In genomic region chr5:157870837-157871834, GRCh38 we compare ENCODE assay signal across 11 cellular contexts. TPM values are rescaled to one million over a fixed set of nuclear protein-coding genes. Genes with fewer than 3 reads are reported as not detected.
A peak's percentile ranks its signal among the peaks of the same experiment; 100 is the strongest.
DNase-seq lines count a peak whose midpoint lies in the region; ATAC-seq, FAIRE-seq and TF ChIP-seq lines count a peak whose summit lies in the region.
"Had no signal": no experiment of that assay in that cellular context is flagged by ENCODE, and none has a peak within 500 bp of the region (broad histone marks: within the 10 kb centered on the region; RNA-seq: fewer than 3 reads in every experiment).

No MANE protein-coding gene starts in this region.

- no peak overlapping the region for H3K4me3 ChIP-seq in BE2C (ENCODE audit: low read depth, low read length)
- H3K4me3 ChIP-seq in GM23248: no peak overlapping the region
- H3K4me3 ChIP-seq in keratinocyte (ENCODE audit: control insufficient read depth in 2 of 3, extremely low read depth in 1 of 3, insufficient read depth in 2 of 3, low read depth in 1 of 3, low read length in 3 of 3): no peak overlapping the region
- H3K4me3 ChIP-seq: heart left ventricle, suprapubic skin had no signal

- H3K4me1 Mint-ChIP-seq in activated T-cell treated with anti-CD3 and anti-CD28 coated beads, Interleukin-2, amount 50 U/mL, for 72 hours (ENCODE audit: low read depth): peaks cover 18% of the 10 kb centered on the region

- dilution Hi-C loops in keratinocyte (cut with MboI; ENCODE audit: extremely low pct_ligation_motif_present, low sequenced_read_pairs): no loop called here

- no peaks in the 10 kb centered on the region for H3K27me3 Mint-ChIP-seq in activated T-cell treated with anti-CD3 and anti-CD28 coated beads, Interleukin-2, amount 50 U/mL, for 72 hours (ENCODE audit: low read depth)

- CTCF ChIA-PET in GM10248 (lab: Yijun Ruan, JAX): interaction anchor here (1.6 kb wide), 2 partner anchors 14 to 19 kb away, joined by 3 read pairs; no protein-coding TSS in a partner anchor

- H3K4me2 ChIP-seq in GM23248 (ENCODE audit: unreplicated experiment) (peak overlapping the region; percentile 39), keratinocyte (ENCODE audit: control insufficient read depth, extremely low read depth, insufficient read depth, low read depth, low read length) (peak overlapping the region; percentile 60)

- peaks cover 0 to 4% of the 10 kb centered on the region in 2 donors for H3K36me3 Mint-ChIP-seq in activated T-cell treated with anti-CD3 and anti-CD28 coated beads, Interleukin-2, amount 50 U/mL, for 72 hours (ENCODE audit: insufficient read depth in 2 of 2)

- H3K36me3 ChIP-seq in BE2C (no peaks in the 10 kb centered on the region), GM23248 (ENCODE audit: low read depth) (no peaks in the 10 kb centered on the region), keratinocyte (ENCODE audit: control insufficient read depth in 2 of 2, extremely low read depth in 1 of 2, insufficient read depth in 2 of 2, low read length in 2 of 2) (no peaks in the 10 kb centered on the region)
- H3K36me3 ChIP-seq: heart left ventricle, suprapubic skin had no signal

- H3K4me1 ChIP-seq in BE2C: no peaks in the 10 kb centered on the region
- peaks cover 10% of the 10 kb centered on the region for H3K4me1 ChIP-seq in GM23248 (ENCODE audit: insufficient read depth)
- peaks cover 7% of the 10 kb centered on the region for H3K4me1 ChIP-seq in keratinocyte (ENCODE audit: control insufficient read depth, extremely low read depth, insufficient read depth, low read length)
- H3K4me1 ChIP-seq: suprapubic skin had no signal

- peaks cover 5% of the 10 kb centered on the region; the same call in 1 of the 2 replicates for H3F3A ChIP-seq in GM23248 (ENCODE audit: insufficient read depth)

- in situ Hi-C loops in GM23248 (cut with MboI): no loop called here

- TF ChIP-seq CTCF in BE2C (IDR thresholded peaks at IDR 0.05; ENCODE audit: low read depth, low read length) (0 out of 2 replicates have a peak, but pooled peaks have one; percentile 12), keratinocyte (optimal IDR thresholded peaks at IDR 0.05 in 1 of 3, IDR thresholded peaks at IDR 0.05 in 1 of 3, conservative IDR thresholded peaks at IDR 0.05 in 1 of 3; ENCODE audit: extremely low read depth in 1 of 3, insufficient read depth in 2 of 3, low read length in 3 of 3) (peak in 1 of 3 experiments; percentile 25), GM10248 (IDR thresholded peaks at IDR 0.05; ENCODE audit: control extremely low read depth, extremely low read depth, low read depth, missing control alignments) (no peak)

- 37 to 40% methylated on average over 7 of the region's 7 CpGs for WGBS in GM23248 (ENCODE audit: low coverage in 1 of 2, low lambda C conversion rate in 2 of 2, missing lambda C conversion rate in 2 of 2), 2 experiments

- peaks cover 0 to 2% of the 10 kb centered on the region in 2 donors for H3K9me3 Mint-ChIP-seq in activated T-cell treated with anti-CD3 and anti-CD28 coated beads, Interleukin-2, amount 50 U/mL, for 72 hours

- H4K20me1 ChIP-seq in GM23248 (ENCODE audit: insufficient read depth) (no peaks in the 10 kb centered on the region), keratinocyte (ENCODE audit: control insufficient read depth, extremely low read depth, insufficient read depth, low read length) (no peaks in the 10 kb centered on the region)

- no peaks in the 10 kb centered on the region for H3K9me1 ChIP-seq in keratinocyte (ENCODE audit: control insufficient read depth, extremely low read depth, insufficient read depth, low read length)

- H3K27ac ChIP-seq in GM23248 (peak overlapping the region; percentile 72), keratinocyte (ENCODE audit: control insufficient read depth, insufficient read depth, low read length) (peak overlapping the region; percentile 76), substantia nigra (ENCODE audit: low read depth, low read length, poor library complexity, severe bottlenecking) (no peak overlapping the region)
- H3K27ac ChIP-seq: heart left ventricle, suprapubic skin had no signal

- H3K27ac Mint-ChIP-seq in activated T-cell treated with anti-CD3 and anti-CD28 coated beads, Interleukin-2, amount 50 U/mL, for 72 hours: peak overlapping the region; percentile 35

- H3K4me3 Mint-ChIP-seq in activated T-cell treated with anti-CD3 and anti-CD28 coated beads, Interleukin-2, amount 50 U/mL, for 72 hours: peak overlapping the region; percentile 18 to 71

- H3K9ac ChIP-seq in GM23248 (peak overlapping the region; percentile 49), keratinocyte (ENCODE audit: control insufficient read depth, extremely low read depth, insufficient read depth, low read length) (peak overlapping the region; percentile 37)

- peak; percentile 32 for FAIRE-seq in keratinocyte (lab: Jason Lieb, UNC)

- peak; percentile 53 to 63 for ATAC-seq in activated T-cell treated with anti-CD3 and anti-CD28 coated beads, Interleukin-2, amount 50 U/mL, for 72 hours (replicated peaks in 1 of 2)
- ATAC-seq: heart left ventricle had no signal

- peak overlapping the region; percentile 29 for H2AFZ ChIP-seq in GM23248
- no peak overlapping the region for H2AFZ ChIP-seq in keratinocyte (ENCODE audit: control insufficient read depth, low read length)

- H3K79me2 ChIP-seq in GM23248 (ENCODE audit: insufficient read depth): no peaks in the 10 kb centered on the region
- H3K79me2 ChIP-seq in keratinocyte (ENCODE audit: control insufficient read depth, insufficient read depth, low read length): no peaks in the 10 kb centered on the region

- H3K9me2 ChIP-seq in GM23248 (ENCODE audit: insufficient read depth): no peaks in the 10 kb centered on the region

- no peak for DNase-seq in BE2C
- peak; percentile 86 for DNase-seq in GM23248
- no peak for DNase-seq in activated T-cell treated with anti-CD3 and anti-CD28 coated beads, Interleukin-2, amount 50 U/mL, for 72 hours
- DNase-seq in keratinocyte (ENCODE audit: low read depth, low spot score): peak; percentile 55
- no peak for DNase-seq in activated gamma-delta T cell (lab: John Stamatoyannopoulos, UW)
- DNase-seq in substantia nigra (lab: John Stamatoyannopoulos, UW): no peak
- DNase-seq in GM10248 (ENCODE audit: extremely low spot score): no peak
- DNase-seq in NCI-H1092 treated with DMSO at 0.1 percent for 48 hours (lab: John Stamatoyannopoulos, UW): no peak
- DNase-seq: heart left ventricle, NCI-H2227 treated with DMSO at 0.1 percent for 48 hours had no signal

- POLR2A ChIA-PET in GM10248 (lab: Yijun Ruan, JAX): no interaction called here

- H3K27me3 ChIP-seq in BE2C (no peaks in the 10 kb centered on the region), GM23248 (replicated peaks; ENCODE audit: insufficient read depth) (no peaks in the 10 kb centered on the region), keratinocyte (ENCODE audit: control insufficient read depth, extremely low read depth, insufficient read depth, low read length) (no peaks in the 10 kb centered on the region)
- H3K27me3 ChIP-seq: heart left ventricle, suprapubic skin had no signal

- no peaks in the 10 kb centered on the region for H3K9me3 ChIP-seq in BE2C
- no peaks in the 10 kb centered on the region for H3K9me3 ChIP-seq in GM23248 (ENCODE audit: low read depth)
- H3K9me3 ChIP-seq in keratinocyte (ENCODE audit: control insufficient read depth, low read depth, low read length): no peaks in the 10 kb centered on the region
- H3K9me3 ChIP-seq: heart left ventricle, suprapubic skin had no signal

RNA-seq across cellular contexts. Expression of gene CLINT1, which starts 12.2 kb away (rescaled TPM):
- polyA plus RNA-seq in BE2C (2012; ENCODE audit: insufficient read depth, insufficient read length, low read depth): 106 TPM
- total RNA-seq in GM23248 (2014; rRNA removed; shearing (Covaris generic)): 56.1 and 70.9 TPM in 2 replicates
- polyA plus RNA-seq in GM23248 (2016; fragmentation: Nextera tagmentation; extraction: Ambion mirVana) (68.4 and 69.3 TPM in 2 replicates), keratinocyte (105 to 143 TPM (median 112 TPM) in 3 replicates)
- total RNA-seq in activated T-cell treated with anti-CD3 and anti-CD28 coated beads, Interleukin-2, amount 50 U/mL, for 72 hours: 10 to 100 TPM; 60.7 to 66.0 TPM
- polyA plus RNA-seq in keratinocyte (2011; ENCODE audit: low read depth): 75.7 TPM
- polyA plus RNA-seq in keratinocyte (2011; cell fraction: cytosol; rRNA removed): 79.2 and 97.0 TPM in 2 replicates
- 179 and 211 TPM in 2 replicates for polyA plus RNA-seq in keratinocyte (2011; cell fraction: nucleus; rRNA removed)
- 59.0 and 62.3 TPM in 2 replicates for polyA plus RNA-seq in keratinocyte (2012; ENCODE audit: low replicate concordance)
- polyA minus RNA-seq in keratinocyte: 232 to 312 TPM (median 239 TPM) in 3 replicates
- polyA minus RNA-seq in keratinocyte (2011; cell fraction: cytosol; rRNA and poly(A)+ RNA removed): 71.9 TPM
- polyA minus RNA-seq in keratinocyte (2011; cell fraction: nucleus; rRNA and poly(A)+ RNA removed): 68.0 and 102 TPM in 2 replicates

Comparison
In these comparisons a context has a peak if more than half of its experiments do, and no peak if none do; other contexts are left out.
1. DNase-seq: peak in GM23248 (single experiment) and keratinocyte (single experiment); none in BE2C (single experiment), activated T-cell treated with anti-CD3 and anti-CD28 coated beads, Interleukin-2, amount 50 U/mL, for 72 hours (0 of 2), activated gamma-delta T cell (single experiment), substantia nigra (0 of 49), GM10248 (single experiment) and NCI-H1092 treated with DMSO at 0.1 percent for 48 hours (single experiment).